In genomic region chr12:66144796-66145754, GRCh38 we compare ENCODE assay signal across 8 cellular contexts. TPM values are rescaled to one million over a fixed set of nuclear protein-coding genes. Genes with fewer than 3 reads are reported as not detected.
DNase-seq lines count a peak whose midpoint lies in the region; ATAC-seq and TF ChIP-seq lines count a peak whose summit lies in the region.

No MANE protein-coding gene starts in this region.

- DNase-seq in AG09309 (ENCODE audit: low read depth) (peak; percentile 43), NCI-H748 (lab: John Stamatoyannopoulos, UW; ENCODE audit: unreplicated experiment) (peak; percentile 44), adrenal gland (peak; percentile 41 to 76 (median 70)), iPS DF 6.9 (ENCODE audit: low read depth, low spot score) (peak; percentile 20)
- no peak for DNase-seq in stimulated activated naive CD8-positive, alpha-beta T cell treated with anti-CD3 and anti-CD28 coated beads, Interleukin-15, amount 100 ng/mL, for 72 hours

- intact Hi-C loops in adrenal gland (cut with DNase I) = loop anchor here in 1 of 2 donors (5.0 kb wide), 1 partner anchor 92 kb away; no protein-coding TSS in a partner anchor

- H3K36me3 ChIP-seq in adrenal gland (replicated peaks in 1 of 2) (no peaks in the 10 kb centered on the region), iPS DF 6.9 (ENCODE audit: control insufficient read depth, insufficient read depth, low read length) (no peaks in the 10 kb centered on the region)

- no peak for TF ChIP-seq POLR2A in adrenal gland (IDR thresholded peaks at IDR 0.05)

- no peaks in the 10 kb centered on the region for H3K27me3 ChIP-seq in adrenal gland
- no peaks in the 10 kb centered on the region; the same call in 1 of the 2 replicates for H3K27me3 ChIP-seq in iPS DF 6.9 (ENCODE audit: control insufficient read depth, insufficient read depth, low read length)

- peaks cover 8 to 17% of the 10 kb centered on the region in 2 donors for H3K9me3 Mint-ChIP-seq in stimulated activated naive CD8-positive, alpha-beta T cell treated with anti-CD3 and anti-CD28 coated beads, Interleukin-15, amount 100 ng/mL, for 72 hours

- peak overlapping the region; percentile 13 to 65 (median 32) for H3K27ac ChIP-seq in adrenal gland
- no peak overlapping the region for H3K27ac ChIP-seq in iPS DF 6.9 (ENCODE audit: low read length)

- 35 to 46% (median 44%) methylated on average over 7 of the region's 7 CpGs for WGBS in adrenal gland, 4 donors
- no CpG with 5 or more reads among the region's 7 CpGs for WGBS in iPS DF 6.9 (ENCODE audit: insufficient coverage, insufficient read length)

- H3K4me1 ChIP-seq in adrenal gland (replicated peaks in 1 of 2) (peaks cover 0 to 15% of the 10 kb centered on the region in 2 donors), iPS DF 6.9 (ENCODE audit: control insufficient read depth, insufficient read depth, low read length) (no peaks in the 10 kb centered on the region)

- peaks cover 11% of the 10 kb centered on the region for H3K4me1 Mint-ChIP-seq in stimulated activated naive CD8-positive, alpha-beta T cell treated with anti-CD3 and anti-CD28 coated beads, Interleukin-15, amount 100 ng/mL, for 72 hours

- ATAC-seq in GM18909 (IDR thresholded peaks at IDR 0.05; ENCODE audit: poor library complexity, unreplicated experiment) (peak; percentile 42), HG03095 (IDR thresholded peaks at IDR 0.05; ENCODE audit: unreplicated experiment) (no peak), GM18511 (IDR thresholded peaks at IDR 0.05; ENCODE audit: unreplicated experiment) (no peak)
- ATAC-seq in stimulated activated naive CD8-positive, alpha-beta T cell treated with anti-CD3 and anti-CD28 coated beads, Interleukin-15, amount 100 ng/mL, for 72 hours = peak; percentile 66

- TF ChIP-seq CTCF in AG09309 (IDR thresholded peaks at IDR 0.05; ENCODE audit: control insufficient read depth, insufficient read depth, low read depth, low read length, missing control alignments) (peak; percentile 58), adrenal gland (IDR thresholded peaks at IDR 0.05) (peak; percentile 32 to 83 (median 70))

- peaks cover 3 to 16% (median 13%) of the 10 kb centered on the region in 3 donors for H3K9me3 ChIP-seq in adrenal gland (replicated peaks in 1 of 3)
- no peaks in the 10 kb centered on the region for H3K9me3 ChIP-seq in iPS DF 6.9 (ENCODE audit: control insufficient read depth, insufficient read depth, low read length)

- H3K27me3 Mint-ChIP-seq in stimulated activated naive CD8-positive, alpha-beta T cell treated with anti-CD3 and anti-CD28 coated beads, Interleukin-15, amount 100 ng/mL, for 72 hours = no peaks in the 10 kb centered on the region

- peak overlapping the region; percentile 3 to 32 for H3K27ac Mint-ChIP-seq in stimulated activated naive CD8-positive, alpha-beta T cell treated with anti-CD3 and anti-CD28 coated beads, Interleukin-15, amount 100 ng/mL, for 72 hours

- H3K4me3 ChIP-seq in AG09309 (ENCODE audit: control insufficient read depth, low read depth, low read length) = no peak overlapping the region
- H3K4me3 ChIP-seq in adrenal gland = no peak overlapping the region
- H3K4me3 ChIP-seq in iPS DF 6.9 (ENCODE audit: low read length) = no peak overlapping the region

- no peak overlapping the region for H3K4me3 Mint-ChIP-seq in stimulated activated naive CD8-positive, alpha-beta T cell treated with anti-CD3 and anti-CD28 coated beads, Interleukin-15, amount 100 ng/mL, for 72 hours

RNA-seq across cellular contexts. Expression of gene LLPH, which starts 14.5 kb away (rescaled TPM):
- 10 to 100 TPM in 7 of 8 donors, 1 to 10 TPM in 1; 5.5 to 47.8 (median 33.3) TPM for total RNA-seq in adrenal gland
- polyA plus RNA-seq in adrenal gland = 100 to 1,000 TPM in 1 of 3 donors, 10 to 100 TPM in 2; 15.2 to 145 (median 16.1) TPM

RNA-seq across cellular contexts. Expression of gene TMBIM4, which starts 24.7 kb away (rescaled TPM):
- 100 to 1,000 TPM; 173 to 291 (median 226) TPM for total RNA-seq in adrenal gland
- 100 to 1,000 TPM in 2 of 3 donors, 10 to 100 TPM in 1; 94.3 to 248 (median 149) TPM for polyA plus RNA-seq in adrenal gland

RNA-seq across cellular contexts. Expression of gene IRAK3, which starts 43.9 kb away (rescaled TPM):
- total RNA-seq in adrenal gland = 10 to 100 TPM in 5 of 8 donors, 1 to 10 TPM in 3; 7.1 to 29.0 (median 11.6) TPM
- polyA plus RNA-seq in adrenal gland = 1 to 10 TPM; 3.3 to 6.4 (median 4.9) TPM

Comparison
In these comparisons a context has a peak if more than half of its experiments do, and no peak if none do; other contexts are left out.
1. DNase-seq: peak in AG09309 (single experiment), NCI-H748 (single experiment), adrenal gland (7 of 7) and iPS DF 6.9 (single experiment); none in stimulated activated naive CD8-positive, alpha-beta T cell treated with anti-CD3 and anti-CD28 coated beads, Interleukin-15, amount 100 ng/mL, for 72 hours (0 of 2).
2. ATAC-seq: peak in GM18909 (single experiment) and stimulated activated naive CD8-positive, alpha-beta T cell treated with anti-CD3 and anti-CD28 coated beads, Interleukin-15, amount 100 ng/mL, for 72 hours (single experiment); none in HG03095 (single experiment) and GM18511 (single experiment).